ENCODE assay signal across 1 cellular context in genomic region chr6:73580247-73581149, GRCh38.
A peak's percentile ranks its signal among the peaks of the same experiment; 100 is the strongest.
TF ChIP-seq lines count a peak whose summit lies in the region.

No MANE protein-coding gene starts in this region.

TF ChIP-seq in liver, 16 proteins besides CTCF, POLR2A, EP300 and RAD21 (continued from another document):
- TF ChIP-seq, protein P1, sequence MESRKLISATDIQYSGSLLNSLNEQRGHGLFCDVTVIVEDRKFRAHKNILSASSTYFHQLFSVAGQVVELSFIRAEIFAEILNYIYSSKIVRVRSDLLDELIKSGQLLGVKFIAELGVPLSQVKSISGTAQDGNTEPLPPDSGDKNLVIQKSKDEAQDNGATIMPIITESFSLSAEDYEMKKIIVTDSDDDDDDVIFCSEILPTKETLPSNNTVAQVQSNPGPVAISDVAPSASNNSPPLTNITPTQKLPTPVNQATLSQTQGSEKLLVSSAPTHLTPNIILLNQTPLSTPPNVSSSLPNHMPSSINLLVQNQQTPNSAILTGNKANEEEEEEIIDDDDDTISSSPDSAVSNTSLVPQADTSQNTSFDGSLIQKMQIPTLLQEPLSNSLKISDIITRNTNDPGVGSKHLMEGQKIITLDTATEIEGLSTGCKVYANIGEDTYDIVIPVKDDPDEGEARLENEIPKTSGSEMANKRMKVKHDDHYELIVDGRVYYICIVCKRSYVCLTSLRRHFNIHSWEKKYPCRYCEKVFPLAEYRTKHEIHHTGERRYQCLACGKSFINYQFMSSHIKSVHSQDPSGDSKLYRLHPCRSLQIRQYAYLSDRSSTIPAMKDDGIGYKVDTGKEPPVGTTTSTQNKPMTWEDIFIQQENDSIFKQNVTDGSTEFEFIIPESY (IDR thresholded peaks at IDR 0.05), result no peak
- TF ChIP-seq RXRA (IDR thresholded peaks at IDR 0.05) (peak; percentile 35 to 44), EGR1 (IDR thresholded peaks at IDR 0.05; ENCODE audit: low read depth in 2 of 2) (no peak)
